Comparison of ENCODE assay signal across 2 cellular contexts in the genomic region with DNA sequence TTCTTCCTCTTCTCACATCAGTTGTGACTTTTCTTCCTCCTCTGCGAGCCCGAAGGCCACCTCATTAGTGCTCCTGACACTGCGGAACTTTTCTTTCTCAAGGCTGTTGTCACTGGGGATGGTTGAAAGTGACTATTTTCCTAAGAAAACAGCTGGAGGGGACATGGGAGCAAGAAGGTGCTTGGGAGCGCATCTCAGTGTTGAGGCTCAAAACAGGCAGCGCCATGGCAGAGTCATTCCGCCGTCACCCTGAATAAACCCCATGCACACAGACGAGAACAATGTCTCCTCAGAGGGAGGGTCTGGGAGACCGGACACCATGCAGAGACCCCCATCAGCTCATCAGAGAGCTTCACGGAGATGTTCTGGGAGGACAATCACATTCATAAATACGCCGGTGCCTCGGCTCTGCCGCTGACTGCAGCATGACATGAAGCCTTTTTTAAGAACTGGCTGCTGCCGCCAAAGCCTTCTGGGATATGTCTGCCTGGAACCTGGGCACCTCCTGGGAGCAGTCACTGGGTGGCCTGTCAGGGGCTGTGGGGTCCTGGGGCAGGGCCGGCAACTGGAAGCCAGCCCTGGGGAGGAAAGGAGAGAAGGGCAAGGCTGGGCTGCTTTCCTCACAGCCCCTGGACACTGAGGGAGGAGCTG.
TF ChIP-seq lines count a peak whose summit lies in the region.

No MANE protein-coding gene starts in this region.

TF ChIP-seq in IMR-90, 13 proteins besides CTCF, POLR2A, EP300 and RAD21 (continued from another document):
- TF ChIP-seq ELK1 (IDR thresholded peaks at IDR 0.05; ENCODE audit: borderline replicate concordance, low read depth, low read length), result no peak
- no peak for TF ChIP-seq BHLHE40 (IDR thresholded peaks at IDR 0.05; ENCODE audit: low read depth, low read length)
- TF ChIP-seq MXI1 (IDR thresholded peaks at IDR 0.05; ENCODE audit: borderline replicate concordance, low read depth, low read length), result no peak
- no peak for TF ChIP-seq NFE2L2 (IDR thresholded peaks at IDR 0.05; ENCODE audit: low read depth, low read length)
- TF ChIP-seq, protein P1, sequence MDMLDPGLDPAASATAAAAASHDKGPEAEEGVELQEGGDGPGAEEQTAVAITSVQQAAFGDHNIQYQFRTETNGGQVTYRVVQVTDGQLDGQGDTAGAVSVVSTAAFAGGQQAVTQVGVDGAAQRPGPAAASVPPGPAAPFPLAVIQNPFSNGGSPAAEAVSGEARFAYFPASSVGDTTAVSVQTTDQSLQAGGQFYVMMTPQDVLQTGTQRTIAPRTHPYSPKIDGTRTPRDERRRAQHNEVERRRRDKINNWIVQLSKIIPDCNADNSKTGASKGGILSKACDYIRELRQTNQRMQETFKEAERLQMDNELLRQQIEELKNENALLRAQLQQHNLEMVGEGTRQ (IDR thresholded peaks at IDR 0.05; ENCODE audit: low read depth, low read length), result no peak
- no peak for TF ChIP-seq MAFK (IDR thresholded peaks at IDR 0.05; ENCODE audit: low read depth, low read length)
- TF ChIP-seq MAZ (IDR thresholded peaks at IDR 0.05; ENCODE audit: borderline replicate concordance, low read depth, low read length), result no peak
- TF ChIP-seq CEBPB (IDR thresholded peaks at IDR 0.05; ENCODE audit: low read depth, low read length), result no peak
- no peak for TF ChIP-seq FOS (IDR thresholded peaks at IDR 0.05; ENCODE audit: low read depth, low read length)
- TF ChIP-seq CHD1 (IDR thresholded peaks at IDR 0.05; ENCODE audit: low read depth, low read length), result no peak
- no peak for TF ChIP-seq RCOR1 (IDR thresholded peaks at IDR 0.05; ENCODE audit: insufficient replicate concordance, low read length)
TF ChIP-seq in IMR-90: peak in this region for 0.

TF ChIP-seq in liver, 16 proteins besides CTCF, POLR2A, EP300 and RAD21:
- TF ChIP-seq, protein P2, sequence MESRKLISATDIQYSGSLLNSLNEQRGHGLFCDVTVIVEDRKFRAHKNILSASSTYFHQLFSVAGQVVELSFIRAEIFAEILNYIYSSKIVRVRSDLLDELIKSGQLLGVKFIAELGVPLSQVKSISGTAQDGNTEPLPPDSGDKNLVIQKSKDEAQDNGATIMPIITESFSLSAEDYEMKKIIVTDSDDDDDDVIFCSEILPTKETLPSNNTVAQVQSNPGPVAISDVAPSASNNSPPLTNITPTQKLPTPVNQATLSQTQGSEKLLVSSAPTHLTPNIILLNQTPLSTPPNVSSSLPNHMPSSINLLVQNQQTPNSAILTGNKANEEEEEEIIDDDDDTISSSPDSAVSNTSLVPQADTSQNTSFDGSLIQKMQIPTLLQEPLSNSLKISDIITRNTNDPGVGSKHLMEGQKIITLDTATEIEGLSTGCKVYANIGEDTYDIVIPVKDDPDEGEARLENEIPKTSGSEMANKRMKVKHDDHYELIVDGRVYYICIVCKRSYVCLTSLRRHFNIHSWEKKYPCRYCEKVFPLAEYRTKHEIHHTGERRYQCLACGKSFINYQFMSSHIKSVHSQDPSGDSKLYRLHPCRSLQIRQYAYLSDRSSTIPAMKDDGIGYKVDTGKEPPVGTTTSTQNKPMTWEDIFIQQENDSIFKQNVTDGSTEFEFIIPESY (IDR thresholded peaks at IDR 0.05), result no peak
- TF ChIP-seq NR2F2 (IDR thresholded peaks at IDR 0.05) (no peak), TAF1 (conservative IDR thresholded peaks at IDR 0.05) (no peak), SP1 (IDR thresholded peaks at IDR 0.05) (no peak), HNF4A (conservative IDR thresholded peaks at IDR 0.05) (no peak), JUND (IDR thresholded peaks at IDR 0.05) (no peak), FOXA1 (IDR thresholded peaks at IDR 0.05) (no peak), EGR1 (IDR thresholded peaks at IDR 0.05; ENCODE audit: low read depth in 2 of 2) (no peak), ATF3 (IDR thresholded peaks at IDR 0.05) (no peak), FOXA2 (IDR thresholded peaks at IDR 0.05) (no peak), YY1 (IDR thresholded peaks at IDR 0.05) (no peak), RXRA (IDR thresholded peaks at IDR 0.05) (no peak), GABPA (IDR thresholded peaks at IDR 0.05 in 1 of 2, conservative IDR thresholded peaks at IDR 0.05 in 1 of 2) (no peak), HNF4G (IDR thresholded peaks at IDR 0.05) (no peak)
- TF ChIP-seq, protein P3, sequence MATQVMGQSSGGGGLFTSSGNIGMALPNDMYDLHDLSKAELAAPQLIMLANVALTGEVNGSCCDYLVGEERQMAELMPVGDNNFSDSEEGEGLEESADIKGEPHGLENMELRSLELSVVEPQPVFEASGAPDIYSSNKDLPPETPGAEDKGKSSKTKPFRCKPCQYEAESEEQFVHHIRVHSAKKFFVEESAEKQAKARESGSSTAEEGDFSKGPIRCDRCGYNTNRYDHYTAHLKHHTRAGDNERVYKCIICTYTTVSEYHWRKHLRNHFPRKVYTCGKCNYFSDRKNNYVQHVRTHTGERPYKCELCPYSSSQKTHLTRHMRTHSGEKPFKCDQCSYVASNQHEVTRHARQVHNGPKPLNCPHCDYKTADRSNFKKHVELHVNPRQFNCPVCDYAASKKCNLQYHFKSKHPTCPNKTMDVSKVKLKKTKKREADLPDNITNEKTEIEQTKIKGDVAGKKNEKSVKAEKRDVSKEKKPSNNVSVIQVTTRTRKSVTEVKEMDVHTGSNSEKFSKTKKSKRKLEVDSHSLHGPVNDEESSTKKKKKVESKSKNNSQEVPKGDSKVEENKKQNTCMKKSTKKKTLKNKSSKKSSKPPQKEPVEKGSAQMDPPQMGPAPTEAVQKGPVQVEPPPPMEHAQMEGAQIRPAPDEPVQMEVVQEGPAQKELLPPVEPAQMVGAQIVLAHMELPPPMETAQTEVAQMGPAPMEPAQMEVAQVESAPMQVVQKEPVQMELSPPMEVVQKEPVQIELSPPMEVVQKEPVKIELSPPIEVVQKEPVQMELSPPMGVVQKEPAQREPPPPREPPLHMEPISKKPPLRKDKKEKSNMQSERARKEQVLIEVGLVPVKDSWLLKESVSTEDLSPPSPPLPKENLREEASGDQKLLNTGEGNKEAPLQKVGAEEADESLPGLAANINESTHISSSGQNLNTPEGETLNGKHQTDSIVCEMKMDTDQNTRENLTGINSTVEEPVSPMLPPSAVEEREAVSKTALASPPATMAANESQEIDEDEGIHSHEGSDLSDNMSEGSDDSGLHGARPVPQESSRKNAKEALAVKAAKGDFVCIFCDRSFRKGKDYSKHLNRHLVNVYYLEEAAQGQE (IDR thresholded peaks at IDR 0.05), result no peak
- TF ChIP-seq, protein P4, sequence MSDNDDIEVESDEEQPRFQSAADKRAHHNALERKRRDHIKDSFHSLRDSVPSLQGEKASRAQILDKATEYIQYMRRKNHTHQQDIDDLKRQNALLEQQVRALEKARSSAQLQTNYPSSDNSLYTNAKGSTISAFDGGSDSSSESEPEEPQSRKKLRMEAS (IDR thresholded peaks at IDR 0.05), result no peak
